ENCODE assay signal across 8 cellular contexts in genomic region chr2:106159867-106160785, GRCh38.
DNase-seq lines count a peak whose midpoint lies in the region; ATAC-seq and TF ChIP-seq lines count a peak whose summit lies in the region.

No MANE protein-coding gene starts in this region.

- POLR2A ChIA-PET in RWPE1 (lab: Yijun Ruan, JAX; ENCODE audit: low non-redundant PET), result no interaction called here

- no peak for TF ChIP-seq CTCF in NB4 (IDR thresholded peaks at IDR 0.05; ENCODE audit: low read depth, low read length)
- TF ChIP-seq CTCF in RWPE1 (conservative IDR thresholded peaks at IDR 0.05; ENCODE audit: low read depth), result no peak

- DNase-seq in NB4 (ENCODE audit: low read depth), result peak; percentile 75
- peak; percentile 86 for DNase-seq in activated effector memory CD4-positive, alpha-beta T cell treated with anti-CD3 and anti-CD28 coated beads, Interleukin-2, amount 50 U/mL, for 16 hours
- peak; percentile 39 to 43 for DNase-seq in stimulated activated CD4-positive, alpha-beta T cell treated with anti-CD3 and anti-CD28 coated beads, Interleukin-12 subunit alpha, Interleukin-12 subunit beta, amount 100 ng/mL, for 24 hours (ENCODE audit: low read depth in 2 of 2)
- no peak for DNase-seq in RWPE1 (ENCODE audit: low spot score)
- DNase-seq in HPDE6-E6E7 (ENCODE audit: extremely low spot score), result no peak
- no peak for DNase-seq in EL

- TF ChIP-seq POLR2A in NB4 (IDR thresholded peaks at IDR 0.05; ENCODE audit: extremely low read depth, insufficient read length), result no peak

- CTCF ChIA-PET in RWPE1 (lab: Yijun Ruan, JAX), result interaction anchor here (0.7 kb wide), 1 partner anchor 382 kb away, joined by 3 read pairs; no protein-coding TSS in a partner anchor

- ATAC-seq in GM19043 (IDR thresholded peaks at IDR 0.05; ENCODE audit: low read depth, unreplicated experiment), result peak; percentile 50
- no peak for ATAC-seq in GM18867 (IDR thresholded peaks at IDR 0.05; ENCODE audit: unreplicated experiment)

- H3K27ac ChIP-seq in RWPE1, result no peak overlapping the region

- H3K4me3 ChIP-seq in NB4 (ENCODE audit: low read depth, low read length), result peak overlapping the region; percentile 30

Comparison
In these comparisons a context has a peak if more than half of its experiments do, and no peak if none do; other contexts are left out.
1. DNase-seq: peak in NB4 (single experiment), activated effector memory CD4-positive, alpha-beta T cell treated with anti-CD3 and anti-CD28 coated beads, Interleukin-2, amount 50 U/mL, for 16 hours (single experiment) and stimulated activated CD4-positive, alpha-beta T cell treated with anti-CD3 and anti-CD28 coated beads, Interleukin-12 subunit alpha, Interleukin-12 subunit beta, amount 100 ng/mL, for 24 hours (2 of 2); none in RWPE1 (single experiment), HPDE6-E6E7 (single experiment) and EL (single experiment).